ENCODE assay signal across 8 cellular contexts in the genomic region with DNA sequence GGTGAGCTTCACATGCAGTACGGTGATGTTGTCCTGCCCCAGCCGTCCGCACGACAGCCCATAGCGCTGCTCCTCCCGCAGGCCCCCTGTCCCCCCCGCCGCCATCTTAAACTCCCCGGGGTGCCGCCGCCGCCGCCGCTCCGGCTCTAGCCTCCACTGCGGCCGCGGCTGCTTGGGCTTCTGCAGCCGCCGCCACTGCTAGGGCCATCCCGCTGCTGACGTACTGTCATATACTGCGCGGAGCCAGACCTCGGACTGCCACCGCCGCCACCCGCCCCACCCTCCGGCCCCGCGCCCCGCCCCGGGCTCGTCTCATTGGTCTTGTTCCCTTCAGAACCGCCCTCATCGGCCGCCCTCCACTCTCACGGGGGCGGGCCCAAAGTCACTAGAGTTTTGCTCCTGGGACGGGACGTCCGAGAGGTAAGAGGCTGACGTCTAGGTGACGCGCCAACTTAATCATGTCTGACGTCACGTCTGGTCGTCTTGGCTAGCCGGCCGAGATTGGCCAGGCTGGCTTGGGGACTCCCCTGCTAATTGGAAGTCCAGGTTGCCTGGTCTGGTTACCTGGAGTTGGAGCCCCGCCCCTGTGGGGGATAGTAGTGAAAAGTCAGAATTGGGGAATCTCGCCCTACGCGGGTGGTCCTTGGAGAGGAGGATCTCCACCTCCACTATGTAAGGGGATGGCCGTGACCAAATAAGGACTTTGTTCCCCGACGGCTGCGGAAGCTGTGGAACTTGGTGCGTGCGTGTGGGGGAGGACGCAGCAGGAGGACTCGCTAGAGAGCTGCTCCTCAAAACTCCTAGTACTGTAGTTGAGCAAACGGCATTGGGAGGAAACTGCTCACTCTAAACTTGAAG. TPM values are rescaled to one million over a fixed set of nuclear protein-coding genes. Genes with fewer than 3 reads are reported as not detected.
DNase-seq lines count a peak whose midpoint lies in the region; ATAC-seq and TF ChIP-seq lines count a peak whose summit lies in the region.

A gene (minus strand): TSS at position 235 of the 858 bp plus-strand sequence. CDS start 130 bp downstream, at position 105.

- H3K4me1 ChIP-seq in liver (ENCODE audit: control insufficient read depth in 4 of 4, insufficient read depth in 4 of 4, low read length in 3 of 4), result peaks cover 3 to 39% (median 19%) of the 10 kb centered on the region in 4 donors

- DNase-seq in C1 segment of cervical spinal cord (lab: John Stamatoyannopoulos, UW) (peak; percentile 61 to 97 (median 90)), NCI-H748 treated with DMSO at 0.1 percent for 48 hours (lab: John Stamatoyannopoulos, UW) (peak; percentile 45), dorsolateral prefrontal cortex (peak; percentile 90 to 98 (median 96))
- peak; percentile 99 for DNase-seq in activated CD8-positive, alpha-beta T cell treated with anti-CD3 and anti-CD28 coated beads for 36 hours
- DNase-seq in stimulated activated CD4-positive, alpha-beta T cell treated with anti-CD3 and anti-CD28 coated beads, Interleukin-4, amount 100 ng/mL, for 1 hour, result peak; percentile 96

- peak within 1 kb of the TSS; percentile 98 for H3K27ac Mint-ChIP-seq in activated CD8-positive, alpha-beta T cell treated with anti-CD3 and anti-CD28 coated beads for 36 hours

- ATAC-seq in GM19324 (IDR thresholded peaks at IDR 0.05; ENCODE audit: low FRiP score, unreplicated experiment), result peak; percentile 87
- peak; percentile 86 for ATAC-seq in HG03460 (IDR thresholded peaks at IDR 0.05; ENCODE audit: unreplicated experiment)
- ATAC-seq in activated CD8-positive, alpha-beta T cell treated with anti-CD3 and anti-CD28 coated beads for 36 hours, result peak; percentile 91

- H3K9me3 Mint-ChIP-seq in activated CD8-positive, alpha-beta T cell treated with anti-CD3 and anti-CD28 coated beads for 36 hours, result no peaks in the 10 kb centered on the region

- H3K4me3 ChIP-seq in dorsolateral prefrontal cortex, result peak within 1 kb of the TSS; percentile 58 to 99 (median 91)
- H3K4me3 ChIP-seq in liver (ENCODE audit: low read depth in 1 of 3, low read length in 3 of 3), result peak within 1 kb of the TSS; percentile 89 to 94 (median 93)

- intact Hi-C loops in activated CD8-positive, alpha-beta T cell treated with anti-CD3 and anti-CD28 coated beads for 36 hours (cut with micrococcal nuclease), result loop anchor here (2.0 to 5.0 kb wide), 3 partner anchors 90 to 375 kb away; no protein-coding TSS in a partner anchor
- intact Hi-C loops in dorsolateral prefrontal cortex (cut with DNase I), result loop anchor here (1.0 to 5.0 kb wide), 5 partner anchors 21 to 375 kb away; no protein-coding TSS in a partner anchor

- peaks cover 21% of the 10 kb centered on the region for H3K36me3 Mint-ChIP-seq in activated CD8-positive, alpha-beta T cell treated with anti-CD3 and anti-CD28 coated beads for 36 hours (ENCODE audit: low read depth)

- H3K27me3 Mint-ChIP-seq in activated CD8-positive, alpha-beta T cell treated with anti-CD3 and anti-CD28 coated beads for 36 hours, result no peaks in the 10 kb centered on the region

- H3K27me3 ChIP-seq in dorsolateral prefrontal cortex (no peaks in the 10 kb centered on the region), liver (ENCODE audit: control insufficient read depth in 4 of 4, insufficient read depth in 4 of 4, low read length in 3 of 4) (no peaks in the 10 kb centered on the region)

- POLR2A ChIA-PET in activated CD8-positive, alpha-beta T cell treated with anti-CD3 and anti-CD28 coated beads for 36 hours (lab: Charles Lee), result interaction anchor here (0.7 to 3.4 kb wide), 3 partner anchors 11 to 119 kb away, joined by 3 to 14 read pairs (median 4); no protein-coding TSS in a partner anchor

- no peak for TF ChIP-seq CTCF in activated CD8-positive, alpha-beta T cell treated with anti-CD3 and anti-CD28 coated beads for 36 hours (IDR thresholded peaks at IDR 0.05)
- peak in 4 of 56 donors; percentile 5 to 37 (median 29) for TF ChIP-seq CTCF in dorsolateral prefrontal cortex (IDR thresholded peaks at IDR 0.05 in 54 of 56, conservative IDR thresholded peaks at IDR 0.05 in 2 of 56; ENCODE audit: low read depth in 1 of 56, partially characterized antibody in 56 of 56)
- TF ChIP-seq CTCF in liver (IDR thresholded peaks at IDR 0.05; ENCODE audit: low read depth, low read length, missing input control), result peak; percentile 12

- TF ChIP-seq RAD21 in liver (IDR thresholded peaks at IDR 0.05), result peak; percentile 26 to 61

- under 1% methylated on average over 63 of the region's 63 CpGs for WGBS in liver

- H3K9ac ChIP-seq in liver (ENCODE audit: low read depth in 1 of 2, low read length in 2 of 2), result peak within 1 kb of the TSS; percentile 93 to 97

- no peaks in the 10 kb centered on the region for H3K9me3 ChIP-seq in liver (ENCODE audit: control insufficient read depth in 4 of 4, low read length in 3 of 4)

- H3K4me3 Mint-ChIP-seq in activated CD8-positive, alpha-beta T cell treated with anti-CD3 and anti-CD28 coated beads for 36 hours, result peak within 1 kb of the TSS; percentile 95

- peaks cover 47% of the 10 kb centered on the region for H3K4me1 Mint-ChIP-seq in activated CD8-positive, alpha-beta T cell treated with anti-CD3 and anti-CD28 coated beads for 36 hours (ENCODE audit: low read depth)

- H3K36me3 ChIP-seq in liver (ENCODE audit: control insufficient read depth in 4 of 4, insufficient read depth in 3 of 4, low read depth in 1 of 4, low read length in 3 of 4), result no peaks in the 10 kb centered on the region

- CTCF ChIA-PET in activated CD8-positive, alpha-beta T cell treated with anti-CD3 and anti-CD28 coated beads for 36 hours (lab: Charles Lee), result interaction anchor here (0.6 to 3.2 kb wide), 14 partner anchors 10 to 375 kb away, joined by 3 to 16 read pairs (median 4); no protein-coding TSS in a partner anchor

- H3K27ac ChIP-seq in dorsolateral prefrontal cortex (peak within 1 kb of the TSS; percentile 84 to 99 (median 97)), liver (ENCODE audit: low read depth in 1 of 2, low read length in 2 of 2) (peak within 1 kb of the TSS; percentile 98 to 99)

TF ChIP-seq in liver, 16 proteins besides CTCF, POLR2A, EP300 and RAD21 (continues in another document):
- TF ChIP-seq FOXA2 (IDR thresholded peaks at IDR 0.05), result no peak
- TF ChIP-seq EGR1 (IDR thresholded peaks at IDR 0.05; ENCODE audit: low read depth in 2 of 2), result peak in 1 of 2 donors; percentile 62
- no peak for TF ChIP-seq NR2F2 (IDR thresholded peaks at IDR 0.05)
- TF ChIP-seq, protein P1, sequence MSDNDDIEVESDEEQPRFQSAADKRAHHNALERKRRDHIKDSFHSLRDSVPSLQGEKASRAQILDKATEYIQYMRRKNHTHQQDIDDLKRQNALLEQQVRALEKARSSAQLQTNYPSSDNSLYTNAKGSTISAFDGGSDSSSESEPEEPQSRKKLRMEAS (IDR thresholded peaks at IDR 0.05), result peak; percentile 17
- peak; percentile 87 to 88 for TF ChIP-seq JUND (IDR thresholded peaks at IDR 0.05)
- peak; percentile 95 for TF ChIP-seq SP1 (IDR thresholded peaks at IDR 0.05)
- TF ChIP-seq, protein P2, sequence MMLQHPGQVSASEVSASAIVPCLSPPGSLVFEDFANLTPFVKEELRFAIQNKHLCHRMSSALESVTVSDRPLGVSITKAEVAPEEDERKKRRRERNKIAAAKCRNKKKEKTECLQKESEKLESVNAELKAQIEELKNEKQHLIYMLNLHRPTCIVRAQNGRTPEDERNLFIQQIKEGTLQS (IDR thresholded peaks at IDR 0.05), result no peak
- TF ChIP-seq, protein P3, sequence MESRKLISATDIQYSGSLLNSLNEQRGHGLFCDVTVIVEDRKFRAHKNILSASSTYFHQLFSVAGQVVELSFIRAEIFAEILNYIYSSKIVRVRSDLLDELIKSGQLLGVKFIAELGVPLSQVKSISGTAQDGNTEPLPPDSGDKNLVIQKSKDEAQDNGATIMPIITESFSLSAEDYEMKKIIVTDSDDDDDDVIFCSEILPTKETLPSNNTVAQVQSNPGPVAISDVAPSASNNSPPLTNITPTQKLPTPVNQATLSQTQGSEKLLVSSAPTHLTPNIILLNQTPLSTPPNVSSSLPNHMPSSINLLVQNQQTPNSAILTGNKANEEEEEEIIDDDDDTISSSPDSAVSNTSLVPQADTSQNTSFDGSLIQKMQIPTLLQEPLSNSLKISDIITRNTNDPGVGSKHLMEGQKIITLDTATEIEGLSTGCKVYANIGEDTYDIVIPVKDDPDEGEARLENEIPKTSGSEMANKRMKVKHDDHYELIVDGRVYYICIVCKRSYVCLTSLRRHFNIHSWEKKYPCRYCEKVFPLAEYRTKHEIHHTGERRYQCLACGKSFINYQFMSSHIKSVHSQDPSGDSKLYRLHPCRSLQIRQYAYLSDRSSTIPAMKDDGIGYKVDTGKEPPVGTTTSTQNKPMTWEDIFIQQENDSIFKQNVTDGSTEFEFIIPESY (IDR thresholded peaks at IDR 0.05), result peak; percentile 76
- peak; percentile 61 to 72 for TF ChIP-seq HNF4A (conservative IDR thresholded peaks at IDR 0.05)
- TF ChIP-seq FOXA1 (IDR thresholded peaks at IDR 0.05), result no peak
- TF ChIP-seq RXRA (IDR thresholded peaks at IDR 0.05), result peak; percentile 57 to 73
- TF ChIP-seq, protein P4, sequence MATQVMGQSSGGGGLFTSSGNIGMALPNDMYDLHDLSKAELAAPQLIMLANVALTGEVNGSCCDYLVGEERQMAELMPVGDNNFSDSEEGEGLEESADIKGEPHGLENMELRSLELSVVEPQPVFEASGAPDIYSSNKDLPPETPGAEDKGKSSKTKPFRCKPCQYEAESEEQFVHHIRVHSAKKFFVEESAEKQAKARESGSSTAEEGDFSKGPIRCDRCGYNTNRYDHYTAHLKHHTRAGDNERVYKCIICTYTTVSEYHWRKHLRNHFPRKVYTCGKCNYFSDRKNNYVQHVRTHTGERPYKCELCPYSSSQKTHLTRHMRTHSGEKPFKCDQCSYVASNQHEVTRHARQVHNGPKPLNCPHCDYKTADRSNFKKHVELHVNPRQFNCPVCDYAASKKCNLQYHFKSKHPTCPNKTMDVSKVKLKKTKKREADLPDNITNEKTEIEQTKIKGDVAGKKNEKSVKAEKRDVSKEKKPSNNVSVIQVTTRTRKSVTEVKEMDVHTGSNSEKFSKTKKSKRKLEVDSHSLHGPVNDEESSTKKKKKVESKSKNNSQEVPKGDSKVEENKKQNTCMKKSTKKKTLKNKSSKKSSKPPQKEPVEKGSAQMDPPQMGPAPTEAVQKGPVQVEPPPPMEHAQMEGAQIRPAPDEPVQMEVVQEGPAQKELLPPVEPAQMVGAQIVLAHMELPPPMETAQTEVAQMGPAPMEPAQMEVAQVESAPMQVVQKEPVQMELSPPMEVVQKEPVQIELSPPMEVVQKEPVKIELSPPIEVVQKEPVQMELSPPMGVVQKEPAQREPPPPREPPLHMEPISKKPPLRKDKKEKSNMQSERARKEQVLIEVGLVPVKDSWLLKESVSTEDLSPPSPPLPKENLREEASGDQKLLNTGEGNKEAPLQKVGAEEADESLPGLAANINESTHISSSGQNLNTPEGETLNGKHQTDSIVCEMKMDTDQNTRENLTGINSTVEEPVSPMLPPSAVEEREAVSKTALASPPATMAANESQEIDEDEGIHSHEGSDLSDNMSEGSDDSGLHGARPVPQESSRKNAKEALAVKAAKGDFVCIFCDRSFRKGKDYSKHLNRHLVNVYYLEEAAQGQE (IDR thresholded peaks at IDR 0.05), result peak; percentile 94

RNA-seq across cellular contexts. Expression of the gene that starts here (rescaled TPM):
- total RNA-seq in activated CD8-positive, alpha-beta T cell treated with anti-CD3 and anti-CD28 coated beads for 36 hours, result 10 to 100 TPM; 39.7 to 46.3 TPM
- 100 to 1,000 TPM in 33 of 120 experiments, 10 to 100 TPM in 87; 53.4 to 211 (median 88.7) TPM for total RNA-seq in dorsolateral prefrontal cortex
- total RNA-seq in liver, result 10 to 100 TPM; 53.9 to 64.5 TPM
- 10 to 100 TPM; 21.0 to 37.9 TPM for polyA plus RNA-seq in liver

Comparison
In these comparisons a context has a peak if more than half of its experiments do, and no peak if none do; other contexts are left out.
1. Peak in every context shown above with its lines: DNase-seq, ATAC-seq, H3K4me3 ChIP-seq and H3K27ac ChIP-seq.
2. DNase-seq: peak in every context shown above with its lines; median percentile 99 in activated CD8-positive, alpha-beta T cell treated with anti-CD3 and anti-CD28 coated beads for 36 hours; 96 in dorsolateral prefrontal cortex; 96 in stimulated activated CD4-positive, alpha-beta T cell treated with anti-CD3 and anti-CD28 coated beads, Interleukin-4, amount 100 ng/mL, for 1 hour; 90 in C1 segment of cervical spinal cord; 45 in NCI-H748 treated with DMSO at 0.1 percent for 48 hours.